In genomic region chr5:10440367-10440990, GRCh38 we compare ENCODE assay signal across 10 cellular contexts. TPM values are rescaled to one million over a fixed set of nuclear protein-coding genes. Genes with fewer than 3 reads are reported as not detected.
A peak's percentile ranks its signal among the peaks of the same experiment; 100 is the strongest.
DNase-seq lines count a peak whose midpoint lies in the region; ATAC-seq, FAIRE-seq and TF ChIP-seq lines count a peak whose summit lies in the region.
"Had no signal": no experiment of that assay in that cellular context is flagged by ENCODE, and none has a peak within 500 bp of the region (broad histone marks: within the 10 kb centered on the region; RNA-seq: fewer than 3 reads in every experiment).

No MANE protein-coding gene starts in this region.

- H3K9me3 ChIP-seq in HepG2 (ENCODE audit: low read length) (no peaks in the 10 kb centered on the region), right lobe of liver (no peaks in the 10 kb centered on the region), vagina (no peaks in the 10 kb centered on the region), adrenal gland (replicated peaks in 1 of 3) (no peaks in the 10 kb centered on the region)

- no peak overlapping the region for H3K9ac ChIP-seq in HepG2 (ENCODE audit: insufficient read depth, low read depth, low read length)

- H3K4me2 ChIP-seq in HepG2 (ENCODE audit: low read depth, low read length): peak overlapping the region; percentile 94

- FAIRE-seq in HepG2 (lab: Jason Lieb, UNC): no peak

- no peak for TF ChIP-seq POLR2A in HepG2 (IDR thresholded peaks at IDR 0.05; ENCODE audit: insufficient read depth in 1 of 2, low read depth in 2 of 2, low read length in 2 of 2)
- no peak for TF ChIP-seq POLR2A in right lobe of liver (IDR thresholded peaks at IDR 0.05)
- TF ChIP-seq POLR2A in vagina (IDR thresholded peaks at IDR 0.05): no peak
- TF ChIP-seq POLR2A in adrenal gland (IDR thresholded peaks at IDR 0.05): no peak

- H3K36me3 ChIP-seq in HepG2 (replicated peaks in 1 of 2; ENCODE audit: control insufficient read depth in 1 of 2, insufficient read depth in 2 of 2, low read length in 2 of 2) (0 out of 5 replicates have a peak, but pooled peaks cover 0 to 4% of the 10 kb centered on the region in 2 experiments), right lobe of liver (peaks cover 0 to 4% (median 0%) of the 10 kb centered on the region in 4 donors), vagina (no peaks in the 10 kb centered on the region), adrenal gland (replicated peaks in 1 of 2) (peaks cover 0 to 13% of the 10 kb centered on the region in 2 donors)

- ATAC-seq in HepG2 (no peak), right lobe of liver (no peak)

- CTCF ChIA-PET in HepG2 (lab: Yijun Ruan, JAX; ENCODE audit: low intra/inter-chr PET ratio, low total read pairs): no interaction called here

- TF ChIP-seq EP300 in HepG2 (IDR thresholded peaks at IDR 0.05; ENCODE audit: low read depth in 2 of 2, low read length in 2 of 2) (no peak), HepG2 (CRISPR knock-in tag; IDR thresholded peaks at IDR 0.05; ENCODE audit: borderline replicate concordance) (no peak)

- no peak overlapping the region for H2AFZ ChIP-seq in HepG2 (ENCODE audit: low read length)

- peak overlapping the region; percentile 85 for H3K4me3 Mint-ChIP-seq in mesothelial cell of epicardium

- BruUV-seq in HepG2 (replicated peaks; lab: Mats Ljungman, UMichigan): no TSS peak

- in situ Hi-C loops in HepG2 (cut with HindIII; ENCODE audit: extremely low pct_ligation_motif_present, low pct_unique_long_range_greater_than_20kb) (no loop called here), astrocyte of the cerebellum (cut with HindIII; ENCODE audit: low sequenced_read_pairs) (no loop called here)

- no peaks in the 10 kb centered on the region for H4K20me1 ChIP-seq in HepG2 (ENCODE audit: insufficient read depth, low read length)

- DNase-seq in HepG2 (ENCODE audit: low spot score): no peak
- DNase-seq in right lobe of liver: no peak
- no peak for DNase-seq in astrocyte of the cerebellum (ENCODE audit: low read depth)
- DNase-seq in mesothelial cell of epicardium (ENCODE audit: low spot score in 2 of 2, unreplicated experiment in 2 of 2): no peak
- DNase-seq in vagina (ENCODE audit: extremely low spot score in 2 of 2): no peak
- DNase-seq in GM19238 (ENCODE audit: insufficient read length, low spot score): no peak
- no peak for DNase-seq in globus pallidus (ENCODE audit: low spot score)
- no peak for DNase-seq in adrenal gland
- DNase-seq: NCI-H510A had no signal

- H3K27ac ChIP-seq in HepG2 (ENCODE audit: extremely low read length, insufficient read depth, low read length) (no peak overlapping the region), right lobe of liver (no peak overlapping the region), vagina (no peak overlapping the region), adrenal gland (no peak overlapping the region)

- H3K4me3 ChIP-seq in HepG2 (replicated peaks in 1 of 3; ENCODE audit: insufficient read depth in 1 of 3, low read depth in 2 of 3, low read length in 3 of 3) (peak overlapping the region in 2 of 3 experiments; percentile 56 to 83; a peak in 4 of 6 replicates), right lobe of liver (no peak overlapping the region), astrocyte of the cerebellum (ENCODE audit: low read depth, low read length) (peak overlapping the region; percentile 50), vagina (peak overlapping the region; percentile 50 to 62), adrenal gland (peak overlapping the region in 1 of 4 donors; percentile 61)

- no peak for TF ChIP-seq RAD21 in HepG2 (CRISPR knock-in tag; IDR thresholded peaks at IDR 0.05)

- no peak overlapping the region for H3K27ac Mint-ChIP-seq in mesothelial cell of epicardium

- no peaks in the 10 kb centered on the region for H3K36me3 Mint-ChIP-seq in mesothelial cell of epicardium

- no peaks in the 10 kb centered on the region for H3K79me2 ChIP-seq in HepG2 (ENCODE audit: insufficient read depth, low read length)

- peaks cover 11% of the 10 kb centered on the region for H3K4me1 Mint-ChIP-seq in mesothelial cell of epicardium

- peaks cover 0 to 15% of the 10 kb centered on the region in 2 experiments; a peak in 3 of 5 replicates for H3K27me3 ChIP-seq in HepG2 (ENCODE audit: control insufficient read depth in 1 of 2, insufficient read depth in 2 of 2, low read length in 2 of 2)
- no peaks in the 10 kb centered on the region for H3K27me3 ChIP-seq in right lobe of liver
- H3K27me3 ChIP-seq in vagina: no peaks in the 10 kb centered on the region
- H3K27me3 ChIP-seq in adrenal gland: no peaks in the 10 kb centered on the region

- H3K27me3 Mint-ChIP-seq in mesothelial cell of epicardium (ENCODE audit: low read depth): peaks cover 14% of the 10 kb centered on the region

- TF ChIP-seq CTCF in HepG2 (CRISPR knock-in tag; IDR thresholded peaks at IDR 0.05) (no peak), right lobe of liver (IDR thresholded peaks at IDR 0.05) (no peak), astrocyte of the cerebellum (IDR thresholded peaks at IDR 0.05; ENCODE audit: low read depth, low read length, missing control alignments) (no peak), mesothelial cell of epicardium (IDR thresholded peaks at IDR 0.05; ENCODE audit: unreplicated experiment) (no peak), vagina (IDR thresholded peaks at IDR 0.05) (no peak), adrenal gland (IDR thresholded peaks at IDR 0.05) (no peak)

- POLR2A ChIA-PET in HepG2 (lab: Yijun Ruan, JAX): interaction anchor here (0.8 kb wide), 1 partner anchor 87 kb away, joined by 3 read pairs; the partner anchor contains the start of gene MARCHF6

- no peaks in the 10 kb centered on the region for H3K9me3 Mint-ChIP-seq in mesothelial cell of epicardium

- intact Hi-C loops in HepG2 (cut with micrococcal nuclease; ENCODE audit: unreplicated experiment) (no loop called here), right lobe of liver (cut with DNase I) (no loop called here), vagina (cut with DNase I) (no loop called here), adrenal gland (cut with DNase I) (no loop called here)

- 53% methylated on average over 16 of the region's 16 CpGs for WGBS in HepG2 (ENCODE audit: low lambda C conversion rate)
- 53% methylated on average over 13 of the region's 16 CpGs for WGBS in right lobe of liver (ENCODE audit: insufficient coverage, low coverage, low lambda C conversion rate, missing lambda C conversion rate)
- 67 to 71% (median 68%) methylated on average over 13 to 16 of the region's 16 CpGs for WGBS in adrenal gland, 4 donors

- H3K4me1 ChIP-seq in HepG2 (ENCODE audit: insufficient read depth, low read length) (peaks cover 23% of the 10 kb centered on the region), right lobe of liver (peaks cover 0 to 11% (median 0%) of the 10 kb centered on the region in 4 donors), vagina (peaks cover 10% of the 10 kb centered on the region), adrenal gland (replicated peaks in 1 of 2) (peaks cover 10 to 20% of the 10 kb centered on the region in 2 donors)

TF ChIP-seq in HepG2, 621 proteins besides CTCF, POLR2A, EP300 and RAD21 (continues in another document):
- no peak for TF ChIP-seq DZIP1 (CRISPR knock-in tag; IDR thresholded peaks at IDR 0.05)

RNA-seq across cellular contexts. Expression of gene ROPN1L, which starts 1.2 kb away (rescaled TPM):
- total RNA-seq in HepG2 (2016; rRNA removed; fragmentation: Illumina TruSeq; extraction: Trizol): not detected in 2 replicates
- total RNA-seq in HepG2 (2016; cell fraction: cytosol; rRNA removed; fragmentation: Illumina TruSeq; extraction: Trizol; ENCODE audit: low read depth): not detected in 2 replicates
- total RNA-seq in HepG2 (2016; cell fraction: insoluble cytoplasmic fraction; rRNA removed; fragmentation: Illumina TruSeq; extraction: Trizol): not detected in 2 replicates
- total RNA-seq in HepG2 (2016; cell fraction: membrane; rRNA removed; fragmentation: Illumina TruSeq; extraction: Trizol): not detected in 2 replicates
- total RNA-seq in HepG2 (2016; cell fraction: nucleus; rRNA removed; fragmentation: Illumina TruSeq; extraction: Trizol): not detected in 2 replicates
- polyA plus RNA-seq in HepG2 (2011; rRNA removed): 0.08 TPM in 1 of 2 replicates, not detected in the other
- polyA plus RNA-seq in HepG2 (2011; cell fraction: cytosol; rRNA removed): 0.11 TPM in 1 of 2 replicates, not detected in the other
- polyA plus RNA-seq in HepG2 (2011; cell fraction: nucleus; rRNA removed): 0.14 and 0.66 TPM in 2 replicates
- polyA plus RNA-seq in HepG2 (2012): not detected in 2 replicates
- polyA plus RNA-seq in HepG2 (2016; cell fraction: cytosol; fragmentation: Illumina TruSeq; extraction: Trizol; ENCODE audit: low read depth): not detected in 2 replicates
- polyA plus RNA-seq in HepG2 (2016; cell fraction: insoluble cytoplasmic fraction; fragmentation: Illumina TruSeq; extraction: Trizol; ENCODE audit: low read depth): not detected in 2 replicates
- polyA plus RNA-seq in HepG2 (2016; cell fraction: membrane; fragmentation: Illumina TruSeq; extraction: Trizol; ENCODE audit: low read depth): not detected in 2 replicates
- polyA plus RNA-seq in HepG2 (2016; cell fraction: nucleus; fragmentation: Illumina TruSeq; extraction: Trizol; ENCODE audit: insufficient read depth, low read depth): not detected in 2 replicates
- polyA minus RNA-seq in HepG2 (2011; rRNA and poly(A)+ RNA removed; ENCODE audit: low replicate concordance): 0.23 and 0.62 TPM in 2 replicates
- polyA minus RNA-seq in HepG2 (2011; cell fraction: cytosol; rRNA and poly(A)+ RNA removed): not detected in 2 replicates
- polyA minus RNA-seq in HepG2 (2011; cell fraction: nucleus; rRNA and poly(A)+ RNA removed): 0.99 and 1.3 TPM in 2 replicates
- total RNA-seq in right lobe of liver: under 1 TPM in 4 of 6 experiments, not detected in 2; 0.24 to 0.83 (median 0.40) TPM
- 0.23 to 0.45 TPM in 2 of 3 replicates, not detected in the other for total RNA-seq in mesothelial cell of epicardium
- total RNA-seq in vagina: 4.2 TPM
- 1 to 10 TPM in 2 of 8 donors, under 1 TPM in 3, not detected in 3; 0.41 to 3.9 (median 0.49) TPM for total RNA-seq in adrenal gland
- under 1 TPM; 0.15 to 0.56 (median 0.24) TPM for polyA plus RNA-seq in adrenal gland
- total RNA-seq: HT-29 had no signal

Comparison
In these comparisons a context has a peak if more than half of its experiments do, and no peak if none do; other contexts are left out.
1. H3K4me3 ChIP-seq: peak in HepG2 (2 of 3), astrocyte of the cerebellum (single experiment) and vagina (2 of 2); none in right lobe of liver (0 of 3).